ENCODE assay signal across 22 cellular contexts in genomic region chr5:123033157-123033671, GRCh38. TPM values are rescaled to one million over a fixed set of nuclear protein-coding genes. Genes with fewer than 3 reads are reported as not detected.
"Had no signal": no experiment of that assay in that cellular context is flagged by ENCODE, and none has a peak within 500 bp of the region (broad histone marks: within the 10 kb centered on the region; RNA-seq: fewer than 3 reads in every experiment).

No MANE protein-coding gene starts in this region.

- DNase-seq: activated CD4-positive, alpha-beta T cell treated with anti-CD3 and anti-CD28 coated beads, Interleukin-2, amount 50 U/mL, for 4 hours; activated effector memory CD4-positive, alpha-beta T cell treated with anti-CD3 and anti-CD28 coated beads, Interleukin-2, amount 50 U/mL, for 16 hours; activated naive CD4-positive, alpha-beta T cell treated with anti-CD3 and anti-CD28 coated beads, Interleukin-2, amount 50 U/mL, for 16 hours; activated T-cell treated with anti-CD3 and anti-CD28 coated beads, Interleukin-2, amount 50 U/mL, for 72 hours; aorta; brain microvascular endothelial cell; effector CD8-positive, alpha-beta T cell; hippocampal formation; islet precursor cell; midbrain; nephron progenitor cell; nucleus accumbens; posterior cingulate gyrus; stimulated activated CD4-positive, alpha-beta T cell treated with anti-CD3 and anti-CD28 coated beads, Interleukin-12 subunit alpha, Interleukin-12 subunit beta, amount 100 ng/mL, for 4 hours; stimulated activated CD4-positive, alpha-beta T cell treated with anti-CD3 and anti-CD28 coated beads, Interleukin-1b, Interleukin-23, amount 100 ng/mL, for 48 hours; stimulated activated CD8-positive, alpha-beta memory T cell treated with anti-CD3 and anti-CD28 coated beads, Interleukin-4, amount 100 ng/mL, for 48 hours; stimulated activated naive CD4-positive, alpha-beta T cell; upper lobe of right lung had no signal

- H3K4me3 ChIP-seq: coronary artery, lung, upper lobe of right lung had no signal

- H3K9me3 ChIP-seq: upper lobe of right lung had no signal

- ATAC-seq: activated T-cell treated with anti-CD3 and anti-CD28 coated beads, Interleukin-2, amount 50 U/mL, for 72 hours; upper lobe of right lung had no signal

- H3K36me3 ChIP-seq: brain microvascular endothelial cell had no signal

- H3K27me3 ChIP-seq: brain microvascular endothelial cell, upper lobe of right lung had no signal

- H3K27ac ChIP-seq: brain microvascular endothelial cell, upper lobe of right lung, VCaP had no signal

RNA-seq across cellular contexts. Expression of gene PPIC, which starts 3.3 kb away (rescaled TPM):
- total RNA-seq: activated CD8-positive, alpha-beta memory T cell treated with anti-CD3 and anti-CD28 coated beads for 36 hours; activated T-cell treated with anti-CD3 and anti-CD28 coated beads, Interleukin-2, amount 50 U/mL, for 72 hours had no signal

RNA-seq across cellular contexts. Expression of gene PRDM6, which starts 55.8 kb away (rescaled TPM):
- total RNA-seq: activated CD8-positive, alpha-beta memory T cell treated with anti-CD3 and anti-CD28 coated beads for 36 hours had no signal
